1 cellular context compared by ENCODE assay signal in genomic region chr17:52170963-52171572, GRCh38.
TF ChIP-seq lines count a peak whose summit lies in the region.

No MANE protein-coding gene starts in this region.

TF ChIP-seq in GM23338, 12 proteins besides CTCF, POLR2A, EP300 and RAD21 (continued from another document):
- TF ChIP-seq CREB1 (CRISPR knock-in tag; IDR thresholded peaks at IDR 0.05; ENCODE audit: low read depth) (no peak), ETS1 (IDR thresholded peaks at IDR 0.05) (no peak), ZNF114 (CRISPR knock-in tag; IDR thresholded peaks at IDR 0.05) (no peak), ZNF331 (CRISPR knock-in tag; IDR thresholded peaks at IDR 0.05; ENCODE audit: low read depth) (no peak), STAT1 (IDR thresholded peaks at IDR 0.05; ENCODE audit: unreplicated experiment) (no peak)
